ENCODE assay signal across 34 cellular contexts in genomic region chr2:169542433-169542832, GRCh38. TPM values are rescaled to one million over a fixed set of nuclear protein-coding genes. Genes with fewer than 3 reads are reported as not detected.
"Had no signal": no experiment of that assay in that cellular context is flagged by ENCODE, and none has a peak within 500 bp of the region (broad histone marks: within the 10 kb centered on the region; RNA-seq: fewer than 3 reads in every experiment).

No MANE protein-coding gene starts in this region.

- H3K27me3 ChIP-seq: ascending aorta had no signal

- H3K27ac ChIP-seq: ascending aorta, VCaP had no signal

- FAIRE-seq: TTC549 had no signal

- H3K4me3 Mint-ChIP-seq: activated B cell treated with CpG ODN at 0.5 μM for 24 hours; activated CD4-positive, alpha-beta memory T cell treated with anti-CD3 and anti-CD28 coated beads, Interleukin-2, amount 10 ng/mL, durations not matched to agents 7 days and 5 days; activated CD4-positive, alpha-beta T cell treated with anti-CD3 and anti-CD28 coated beads, Interleukin-2, amount 10 ng/mL, durations not matched to agents 24 days and 14 days; activated CD8-positive, alpha-beta memory T cell treated with anti-CD3 and anti-CD28 coated beads, Interleukin-2, amount 10 ng/mL, durations not matched to agents 7 days and 5 days; activated CD8-positive, alpha-beta T cell treated with anti-CD3 and anti-CD28 coated beads, Interleukin-2, amount 10 ng/mL, durations not matched to agents 7 days and 5 days; activated naive CD4-positive, alpha-beta T cell treated with anti-CD3 and anti-CD28 coated beads, Interleukin-2, amount 10 ng/mL, durations not matched to agents 7 days and 5 days; activated naive CD4-positive, alpha-beta T cell treated with anti-CD3 and anti-CD28 coated beads, Interleukin-2, amount 50 U/mL, for 24 hours; activated naive CD8-positive, alpha-beta T cell; activated naive CD8-positive, alpha-beta T cell treated with anti-CD3 and anti-CD28 coated beads, Interleukin-2, amount 10 ng/mL, durations not matched to agents 7 days and 5 days; activated naive CD8-positive, alpha-beta T cell treated with anti-CD3 and anti-CD28 coated beads, Interleukin-2, amount 50 U/mL, for 24 hours; activated T-cell treated with anti-CD3 and anti-CD28 coated beads, Interleukin-2, amount 50 U/mL, for 24 hours; brain; T-cell; T-helper 2 cell treated with Interferon-gamma antibody and Interleukin-4, amounts not matched to agents 5 μg/mL and 100 μg/mL, for 36 hours had no signal

- ATAC-seq: activated CD8-positive, alpha-beta memory T cell treated with anti-CD3 and anti-CD28 coated beads, Interleukin-2, amount 10 ng/mL, durations not matched to agents 7 days and 5 days; activated CD8-positive, alpha-beta T cell treated with anti-CD3 and anti-CD28 coated beads, Interleukin-2, amount 10 ng/mL, durations not matched to agents 7 days and 5 days; activated naive CD8-positive, alpha-beta T cell treated with anti-CD3 and anti-CD28 coated beads, Interleukin-2, amount 50 U/mL, for 24 hours; T-cell had no signal

- H3K9me3 Mint-ChIP-seq: activated B cell treated with CpG ODN at 0.5 μM for 24 hours; activated CD4-positive, alpha-beta memory T cell treated with anti-CD3 and anti-CD28 coated beads, Interleukin-2, amount 10 ng/mL, durations not matched to agents 7 days and 5 days; activated CD4-positive, alpha-beta T cell treated with anti-CD3 and anti-CD28 coated beads, Interleukin-2, amount 10 ng/mL, durations not matched to agents 24 days and 14 days; activated naive CD4-positive, alpha-beta T cell treated with anti-CD3 and anti-CD28 coated beads, Interleukin-2, amount 10 ng/mL, durations not matched to agents 7 days and 5 days; activated naive CD4-positive, alpha-beta T cell treated with anti-CD3 and anti-CD28 coated beads, Interleukin-2, amount 50 U/mL, for 24 hours; activated naive CD8-positive, alpha-beta T cell treated with anti-CD3 and anti-CD28 coated beads, Interleukin-2, amount 10 ng/mL, durations not matched to agents 7 days and 5 days; activated naive CD8-positive, alpha-beta T cell treated with anti-CD3 and anti-CD28 coated beads, Interleukin-2, amount 50 U/mL, for 24 hours; activated T-cell treated with anti-CD3 and anti-CD28 coated beads, Interleukin-2, amount 50 U/mL, for 24 hours; activated T-helper 2 cell treated with anti-CD3 and anti-CD28 coated beads, Interferon-gamma antibody, Interleukin-2, Interleukin-4, amounts not matched to agents 10 μg/mL and 5 μg/mL and 100 μg/mL, durations not matched to agents 14 hours and 24 hours and 36 hours; brain; T-cell; T-helper 2 cell treated with Interferon-gamma antibody and Interleukin-4, amounts not matched to agents 5 μg/mL and 100 μg/mL, for 36 hours had no signal

- H3K27ac Mint-ChIP-seq: activated B cell treated with CpG ODN at 0.5 μM for 24 hours; activated CD4-positive, alpha-beta memory T cell treated with anti-CD3 and anti-CD28 coated beads, Interleukin-2, amount 10 ng/mL, durations not matched to agents 7 days and 5 days; activated CD4-positive, alpha-beta T cell treated with anti-CD3 and anti-CD28 coated beads, Interleukin-2, amount 10 ng/mL, durations not matched to agents 24 days and 14 days; activated CD8-positive, alpha-beta memory T cell treated with anti-CD3 and anti-CD28 coated beads, Interleukin-2, amount 10 ng/mL, durations not matched to agents 7 days and 5 days; activated CD8-positive, alpha-beta T cell treated with anti-CD3 and anti-CD28 coated beads, Interleukin-2, amount 10 ng/mL, durations not matched to agents 7 days and 5 days; activated naive CD4-positive, alpha-beta T cell treated with anti-CD3 and anti-CD28 coated beads, Interleukin-2, amount 10 ng/mL, durations not matched to agents 7 days and 5 days; activated naive CD4-positive, alpha-beta T cell treated with anti-CD3 and anti-CD28 coated beads, Interleukin-2, amount 50 U/mL, for 24 hours; activated naive CD8-positive, alpha-beta T cell; activated naive CD8-positive, alpha-beta T cell treated with anti-CD3 and anti-CD28 coated beads, Interleukin-2, amount 50 U/mL, for 24 hours; activated T-cell treated with anti-CD3 and anti-CD28 coated beads, Interleukin-2, amount 50 U/mL, for 24 hours; activated T-helper 2 cell treated with anti-CD3 and anti-CD28 coated beads, Interferon-gamma antibody, Interleukin-2, Interleukin-4, amounts not matched to agents 10 μg/mL and 5 μg/mL and 100 μg/mL, durations not matched to agents 14 hours and 24 hours and 36 hours; brain; T-cell; T-helper 2 cell treated with Interferon-gamma antibody and Interleukin-4, amounts not matched to agents 5 μg/mL and 100 μg/mL, for 36 hours had no signal

- H3K4me3 ChIP-seq: ascending aorta had no signal

- H3K4me1 ChIP-seq: ascending aorta had no signal

- DNase-seq: activated B cell treated with CpG ODN at 0.5 μM for 24 hours; activated CD4-positive, alpha-beta memory T cell treated with anti-CD3 and anti-CD28 coated beads, Interleukin-2, amount 10 ng/mL, durations not matched to agents 7 days and 5 days; activated CD4-positive, alpha-beta T cell treated with anti-CD3 and anti-CD28 coated beads for 4 hours; activated CD4-positive, alpha-beta T cell treated with anti-CD3 and anti-CD28 coated beads, Interleukin-2, amount 10 ng/mL, durations not matched to agents 24 days and 14 days; activated CD4-positive, alpha-beta T cell treated with anti-CD3 and anti-CD28 coated beads, Interleukin-2, amount 50 U/mL, for 1 hour; activated CD4-positive, alpha-beta T cell treated with anti-CD3 and anti-CD28 coated beads, Interleukin-2, amount 50 U/mL, for 4 hours; activated CD4-positive, CD25-positive, alpha-beta regulatory T cell treated with anti-CD3 and anti-CD28 coated beads, Interleukin-2, amount 50 U/mL, for 72 hours; activated CD8-positive, alpha-beta memory T cell treated with anti-CD3 and anti-CD28 coated beads for 24 hours; activated CD8-positive, alpha-beta memory T cell treated with anti-CD3 and anti-CD28 coated beads, Interleukin-2, amount 10 ng/mL, durations not matched to agents 7 days and 5 days; activated CD8-positive, alpha-beta memory T cell treated with anti-CD3 and anti-CD28 coated beads, Interleukin-2, amount 50 U/mL, for 48 hours; activated CD8-positive, alpha-beta T cell treated with anti-CD3 and anti-CD28 coated beads, Interleukin-2, amount 10 ng/mL, durations not matched to agents 7 days and 5 days; activated effector memory CD4-positive, alpha-beta T cell treated with Interleukin-2 at 50 U/mL for 16 hours; activated gamma-delta T cell; activated naive CD4-positive, alpha-beta T cell treated with anti-CD3 and anti-CD28 coated beads, Interleukin-2, amount 10 ng/mL, durations not matched to agents 7 days and 5 days; activated naive CD4-positive, alpha-beta T cell treated with Interleukin-2 at 50 U/mL for 16 hours; activated naive CD8-positive, alpha-beta T cell treated with anti-CD3 and anti-CD28 coated beads, Interleukin-2, amount 10 ng/mL, durations not matched to agents 7 days and 5 days; activated naive CD8-positive, alpha-beta T cell treated with anti-CD3 and anti-CD28 coated beads, Interleukin-2, amount 50 U/mL, for 24 hours; activated T-cell treated with anti-CD3 and anti-CD28 coated beads, Interleukin-2, amount 50 U/mL, for 24 hours; activated T-cell treated with anti-CD3 and anti-CD28 coated beads, Interleukin-2, amount 50 U/mL, for 48 hours; amygdala; anterior cingulate cortex; central memory CD4-positive, alpha-beta T cell; T-cell; T-helper 2 cell; T-helper 9 cell had no signal

- H3K9me3 ChIP-seq: ascending aorta had no signal

- H3K4me1 Mint-ChIP-seq: activated B cell treated with CpG ODN at 0.5 μM for 24 hours; activated naive CD4-positive, alpha-beta T cell treated with anti-CD3 and anti-CD28 coated beads, Interleukin-2, amount 10 ng/mL, durations not matched to agents 7 days and 5 days; activated naive CD4-positive, alpha-beta T cell treated with anti-CD3 and anti-CD28 coated beads, Interleukin-2, amount 50 U/mL, for 24 hours; brain had no signal

- H3K27me3 Mint-ChIP-seq: activated B cell treated with CpG ODN at 0.5 μM for 24 hours; activated CD4-positive, alpha-beta memory T cell treated with anti-CD3 and anti-CD28 coated beads, Interleukin-2, amount 10 ng/mL, durations not matched to agents 7 days and 5 days; activated CD4-positive, alpha-beta T cell treated with anti-CD3 and anti-CD28 coated beads, Interleukin-2, amount 10 ng/mL, durations not matched to agents 24 days and 14 days; activated CD8-positive, alpha-beta memory T cell treated with anti-CD3 and anti-CD28 coated beads, Interleukin-2, amount 10 ng/mL, durations not matched to agents 7 days and 5 days; activated naive CD4-positive, alpha-beta T cell treated with anti-CD3 and anti-CD28 coated beads, Interleukin-2, amount 10 ng/mL, durations not matched to agents 7 days and 5 days; activated naive CD4-positive, alpha-beta T cell treated with anti-CD3 and anti-CD28 coated beads, Interleukin-2, amount 50 U/mL, for 24 hours; activated naive CD8-positive, alpha-beta T cell; activated naive CD8-positive, alpha-beta T cell treated with anti-CD3 and anti-CD28 coated beads, Interleukin-2, amount 10 ng/mL, durations not matched to agents 7 days and 5 days; activated naive CD8-positive, alpha-beta T cell treated with anti-CD3 and anti-CD28 coated beads, Interleukin-2, amount 50 U/mL, for 24 hours; activated T-cell treated with anti-CD3 and anti-CD28 coated beads, Interleukin-2, amount 50 U/mL, for 24 hours; brain; T-cell had no signal

RNA-seq across cellular contexts. Expression of gene KLHL41, which starts 32.9 kb away (rescaled TPM):
- total RNA-seq: activated CD4-positive, alpha-beta memory T cell treated with anti-CD3 and anti-CD28 coated beads, Interleukin-2, amount 10 ng/mL, durations not matched to agents 7 days and 5 days; activated CD8-positive, alpha-beta T cell treated with anti-CD3 and anti-CD28 coated beads, Interleukin-2, amount 10 ng/mL, durations not matched to agents 7 days and 5 days; activated T-helper 2 cell treated with anti-CD3 and anti-CD28 coated beads, Interferon-gamma antibody, Interleukin-2, Interleukin-4, amounts not matched to agents 10 μg/mL and 5 μg/mL and 100 μg/mL, durations not matched to agents 14 hours and 24 hours and 36 hours; T-helper 1 cell treated with Interleukin-12 subunit alpha and Interleukin-12 subunit beta and Interleukin-4 antibody, amounts not matched to agents 30 ng/mL and 1 ng/mL, for 36 hours had no signal
